In the genomic region with DNA sequence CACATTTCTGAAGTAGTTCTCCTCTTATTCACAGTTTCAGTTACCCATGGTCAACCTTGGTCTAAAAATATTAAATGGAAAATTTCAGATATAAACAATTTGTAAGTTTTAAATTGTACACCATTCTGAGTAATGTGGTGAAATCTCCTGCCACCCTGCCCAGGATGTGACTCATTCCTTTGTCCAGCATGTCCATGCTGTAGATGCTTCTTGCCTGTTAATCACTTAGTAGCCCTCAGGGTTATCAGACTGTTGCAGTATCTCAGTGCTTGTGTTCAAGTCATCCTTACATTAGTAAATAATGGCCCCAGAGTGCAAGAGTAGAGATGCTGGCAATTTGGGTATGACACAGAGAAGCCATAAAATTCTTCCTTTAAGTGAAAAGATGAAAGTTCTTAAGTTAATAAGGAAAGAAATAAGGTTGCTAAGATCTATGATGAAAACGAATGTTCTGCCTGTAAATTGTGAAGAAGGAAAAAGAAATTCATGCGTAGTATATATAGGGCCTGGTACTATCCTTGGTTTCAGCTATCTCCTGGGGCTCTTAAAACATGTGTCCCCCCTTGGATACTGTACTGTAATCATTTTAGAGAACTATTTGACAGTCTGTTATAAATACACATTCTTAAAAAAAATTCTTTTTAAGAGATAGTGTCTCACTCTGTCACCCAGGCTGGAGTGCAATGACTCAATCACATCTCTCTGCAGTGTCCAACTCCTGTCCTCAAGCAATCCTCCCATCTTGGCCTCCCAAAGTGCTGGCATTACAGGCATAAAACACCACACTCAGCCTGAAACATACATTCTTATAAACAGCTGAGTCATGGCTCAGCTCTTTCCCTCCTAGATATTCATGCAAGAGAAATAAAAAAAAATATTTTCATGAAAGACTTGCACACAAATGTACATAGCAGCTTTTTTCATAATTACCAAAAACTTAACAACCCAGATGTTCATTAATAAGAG, we compare ENCODE assay signal across 11 cellular contexts. TPM values are rescaled to one million over a fixed set of nuclear protein-coding genes. Genes with fewer than 3 reads are reported as not detected.
DNase-seq lines count a peak whose midpoint lies in the region; ATAC-seq, FAIRE-seq and TF ChIP-seq lines count a peak whose summit lies in the region.
"Had no signal": no experiment of that assay in that cellular context is flagged by ENCODE, and none has a peak within 500 bp of the region (broad histone marks: within the 10 kb centered on the region; RNA-seq: fewer than 3 reads in every experiment).

No MANE protein-coding gene starts in this region.

- H3K27me3 Mint-ChIP-seq in activated CD4-positive, alpha-beta T cell treated with anti-CD3 and anti-CD28 coated beads, Interleukin-2, amount 10 ng/mL, durations not matched to agents 24 days and 14 days, result no peaks in the 10 kb centered on the region

- no peaks in the 10 kb centered on the region for H3K9me3 ChIP-seq in RWPE2 (ENCODE audit: severe bottlenecking)
- H3K9me3 ChIP-seq: vagina had no signal

- no peak for TF ChIP-seq CTCF in RWPE2 (IDR thresholded peaks at IDR 0.05; ENCODE audit: poor library complexity, severe bottlenecking)

- FAIRE-seq in GM19239 (lab: Jason Lieb, UNC), result no peak

- H3K4me3 Mint-ChIP-seq in activated CD4-positive, alpha-beta T cell treated with anti-CD3 and anti-CD28 coated beads, Interleukin-2, amount 10 ng/mL, durations not matched to agents 24 days and 14 days, result no peak overlapping the region

- H3K9me3 Mint-ChIP-seq in activated CD4-positive, alpha-beta T cell treated with anti-CD3 and anti-CD28 coated beads, Interleukin-2, amount 10 ng/mL, durations not matched to agents 24 days and 14 days, result no peaks in the 10 kb centered on the region

- peak; percentile 40 for DNase-seq in GM04504 (ENCODE audit: low read depth)
- DNase-seq in RWPE2 (ENCODE audit: low spot score), result no peak
- peak; percentile 88 for DNase-seq in renal cortical epithelial cell (ENCODE audit: low read depth)
- no peak for DNase-seq in cerebellum (ENCODE audit: low spot score)
- no peak for DNase-seq in activated CD4-positive, alpha-beta T cell treated with anti-CD3 and anti-CD28 coated beads, Interleukin-2, amount 10 ng/mL, durations not matched to agents 24 days and 14 days
- no peak for DNase-seq in GM19239 (ENCODE audit: insufficient read length, low spot score)
- DNase-seq: activated T-cell treated with anti-CD3 and anti-CD28 coated beads, Interleukin-2, amount 50 U/mL, for 48 hours; NCI-H2227 treated with DMSO at 0.1 percent for 48 hours had no signal

- peaks cover 25% of the 10 kb centered on the region for H3K4me1 ChIP-seq in RWPE2 (ENCODE audit: insufficient read depth, poor library complexity, severe bottlenecking)
- H3K4me1 ChIP-seq: vagina had no signal

- no peaks in the 10 kb centered on the region for H3K36me3 Mint-ChIP-seq in activated CD4-positive, alpha-beta T cell treated with anti-CD3 and anti-CD28 coated beads, Interleukin-2, amount 10 ng/mL, durations not matched to agents 24 days and 14 days (ENCODE audit: low read depth)

- H3K4me1 Mint-ChIP-seq in activated CD4-positive, alpha-beta T cell treated with anti-CD3 and anti-CD28 coated beads, Interleukin-2, amount 10 ng/mL, durations not matched to agents 24 days and 14 days, result no peaks in the 10 kb centered on the region

- ATAC-seq in RWPE2 (ENCODE audit: low read depth) (peak; percentile 93), esophagus mucosa (peak; percentile 81), GM19395 (IDR thresholded peaks at IDR 0.05; ENCODE audit: unreplicated experiment) (no peak)

- H3K27ac Mint-ChIP-seq in activated CD4-positive, alpha-beta T cell treated with anti-CD3 and anti-CD28 coated beads, Interleukin-2, amount 10 ng/mL, durations not matched to agents 24 days and 14 days, result no peak overlapping the region

- intact Hi-C loops in activated CD4-positive, alpha-beta T cell treated with anti-CD3 and anti-CD28 coated beads, Interleukin-2, amount 10 ng/mL, durations not matched to agents 24 days and 14 days (cut with micrococcal nuclease), result no loop called here

- no peaks in the 10 kb centered on the region for H3K36me3 ChIP-seq in RWPE2 (ENCODE audit: low read depth)
- H3K36me3 ChIP-seq: vagina had no signal

- H3K27me3 ChIP-seq in RWPE2 (ENCODE audit: insufficient read depth, poor library complexity, severe bottlenecking), result no peaks in the 10 kb centered on the region
- H3K27me3 ChIP-seq: vagina had no signal

- H3K4me3 ChIP-seq in RWPE2 (ENCODE audit: severe bottlenecking), result no peak overlapping the region
- H3K4me3 ChIP-seq: vagina had no signal

- peak overlapping the region; percentile 76 for H3K27ac ChIP-seq in RWPE2 (ENCODE audit: poor library complexity, severe bottlenecking)
- H3K27ac ChIP-seq: vagina had no signal

RNA-seq across cellular contexts. Expression of gene MTNR1B, which starts 31.3 kb away (rescaled TPM):
- total RNA-seq in esophagus mucosa, result not detected
- not detected in 2 replicates for total RNA-seq in renal cortical epithelial cell
- total RNA-seq in cerebellum, result not detected
- not detected in 2 replicates for total RNA-seq in activated CD4-positive, alpha-beta T cell treated with anti-CD3 and anti-CD28 coated beads, Interleukin-2, amount 10 ng/mL, durations not matched to agents 24 days and 14 days
- total RNA-seq: vagina had no signal

Comparison
In these comparisons a context has a peak if more than half of its experiments do, and no peak if none do; other contexts are left out.
1. DNase-seq: peak in GM04504 (single experiment) and renal cortical epithelial cell (single experiment); none in RWPE2 (single experiment), cerebellum (single experiment), activated CD4-positive, alpha-beta T cell treated with anti-CD3 and anti-CD28 coated beads, Interleukin-2, amount 10 ng/mL, durations not matched to agents 24 days and 14 days (single experiment) and GM19239 (single experiment).